12 cellular contexts compared by ENCODE assay signal in genomic region chr21:43922949-43923348, GRCh38. TPM values are rescaled to one million over a fixed set of nuclear protein-coding genes. Genes with fewer than 3 reads are reported as not detected.
DNase-seq lines count a peak whose midpoint lies in the region; ATAC-seq, FAIRE-seq and TF ChIP-seq lines count a peak whose summit lies in the region.
"Had no signal": no experiment of that assay in that cellular context is flagged by ENCODE, and none has a peak within 500 bp of the region (broad histone marks: within the 10 kb centered on the region; RNA-seq: fewer than 3 reads in every experiment).

No MANE protein-coding gene starts in this region.

- intact Hi-C loops in HepG2 (cut with micrococcal nuclease; ENCODE audit: unreplicated experiment) = no loop called here

- no peaks in the 10 kb centered on the region for H3K27me3 Mint-ChIP-seq in activated naive CD8-positive, alpha-beta T cell treated with anti-CD3 and anti-CD28 coated beads, Interleukin-2, amount 10 ng/mL, durations not matched to agents 7 days and 5 days

- H3K27me3 ChIP-seq in liver (ENCODE audit: control insufficient read depth in 4 of 4, insufficient read depth in 4 of 4, low read length in 3 of 4) (no peaks in the 10 kb centered on the region), HepG2 (ENCODE audit: control insufficient read depth in 1 of 2, insufficient read depth in 2 of 2, low read length in 2 of 2) (no peaks in the 10 kb centered on the region)
- H3K27me3 ChIP-seq: body of pancreas had no signal

- H3K27ac ChIP-seq in liver (ENCODE audit: low read depth in 1 of 2, low read length in 2 of 2) (peak overlapping the region; percentile 19 to 63), HepG2 (ENCODE audit: extremely low read length, insufficient read depth, low read length) (no peak overlapping the region), temporal lobe (ENCODE audit: low read depth, low read length) (peak overlapping the region; percentile 61)
- H3K27ac ChIP-seq: body of pancreas had no signal

- WGBS in liver = 70% methylated on average over 11 of the region's 11 CpGs
- 90% methylated on average over 4 of the region's 11 CpGs for WGBS in HepG2 (ENCODE audit: low lambda C conversion rate)

- no peak overlapping the region for H3K9ac ChIP-seq in liver (ENCODE audit: low read depth in 1 of 2, low read length in 2 of 2)
- H3K9ac ChIP-seq in HepG2 (ENCODE audit: insufficient read depth, low read depth, low read length) = no peak overlapping the region

- H3K9me3 ChIP-seq in liver (ENCODE audit: control insufficient read depth in 4 of 4, low read length in 3 of 4) = no peaks in the 10 kb centered on the region
- H3K9me3 ChIP-seq in HepG2 (ENCODE audit: low read length) = no peaks in the 10 kb centered on the region
- H3K9me3 ChIP-seq: body of pancreas, mucosa of descending colon had no signal

- TF ChIP-seq RAD21 in liver (IDR thresholded peaks at IDR 0.05) (no peak), HepG2 (CRISPR knock-in tag; IDR thresholded peaks at IDR 0.05) (no peak)

- H4K20me1 ChIP-seq in HepG2 (ENCODE audit: insufficient read depth, low read length) = peaks cover 15% of the 10 kb centered on the region; the same call in 1 of the 2 replicates

- H3K27ac Mint-ChIP-seq in activated naive CD8-positive, alpha-beta T cell treated with anti-CD3 and anti-CD28 coated beads, Interleukin-2, amount 10 ng/mL, durations not matched to agents 7 days and 5 days = peak overlapping the region; percentile 38

- in situ Hi-C loops in HepG2 (cut with HindIII; ENCODE audit: extremely low pct_ligation_motif_present, low pct_unique_long_range_greater_than_20kb) = no loop called here

- no peak for ATAC-seq in HepG2
- ATAC-seq in activated naive CD8-positive, alpha-beta T cell treated with anti-CD3 and anti-CD28 coated beads, Interleukin-2, amount 10 ng/mL, durations not matched to agents 7 days and 5 days (ENCODE audit: low read depth) = no peak
- ATAC-seq in left lobe of liver = peak; percentile 12
- ATAC-seq: body of pancreas, mucosa of descending colon had no signal

- H3K4me1 Mint-ChIP-seq in activated naive CD8-positive, alpha-beta T cell treated with anti-CD3 and anti-CD28 coated beads, Interleukin-2, amount 10 ng/mL, durations not matched to agents 7 days and 5 days = peaks cover 38% of the 10 kb centered on the region

- H3K9me3 Mint-ChIP-seq in activated naive CD8-positive, alpha-beta T cell treated with anti-CD3 and anti-CD28 coated beads, Interleukin-2, amount 10 ng/mL, durations not matched to agents 7 days and 5 days = no peaks in the 10 kb centered on the region

- no peak for TF ChIP-seq CTCF in liver (IDR thresholded peaks at IDR 0.05; ENCODE audit: low read depth, low read length, missing input control)
- TF ChIP-seq CTCF in HepG2 (CRISPR knock-in tag; IDR thresholded peaks at IDR 0.05) = no peak

- peaks cover 0 to 4% (median 0%) of the 10 kb centered on the region in 4 donors for H3K36me3 ChIP-seq in liver (ENCODE audit: control insufficient read depth in 4 of 4, insufficient read depth in 3 of 4, low read depth in 1 of 4, low read length in 3 of 4)
- H3K36me3 ChIP-seq in HepG2 (replicated peaks in 1 of 2; ENCODE audit: control insufficient read depth in 1 of 2, insufficient read depth in 2 of 2, low read length in 2 of 2) = peaks cover 2 to 11% of the 10 kb centered on the region in 2 experiments; a peak in 3 of 5 replicates

- H3K4me1 ChIP-seq in liver (ENCODE audit: control insufficient read depth in 4 of 4, insufficient read depth in 4 of 4, low read length in 3 of 4) (peaks cover 28 to 84% (median 68%) of the 10 kb centered on the region in 4 donors), HepG2 (ENCODE audit: insufficient read depth, low read length) (peaks cover 61% of the 10 kb centered on the region)

- FAIRE-seq in HepG2 (lab: Jason Lieb, UNC) = no peak

- peaks cover 16% of the 10 kb centered on the region for H3K36me3 Mint-ChIP-seq in activated naive CD8-positive, alpha-beta T cell treated with anti-CD3 and anti-CD28 coated beads, Interleukin-2, amount 10 ng/mL, durations not matched to agents 7 days and 5 days

- peaks cover 30% of the 10 kb centered on the region for H3K79me2 ChIP-seq in HepG2 (ENCODE audit: insufficient read depth, low read length)

- CTCF ChIA-PET in HepG2 (lab: Yijun Ruan, JAX; ENCODE audit: low intra/inter-chr PET ratio, low total read pairs) = no interaction called here

- no peak for DNase-seq in HepG2 (ENCODE audit: low spot score)
- no peak for DNase-seq in activated naive CD8-positive, alpha-beta T cell treated with anti-CD3 and anti-CD28 coated beads, Interleukin-2, amount 10 ng/mL, durations not matched to agents 7 days and 5 days
- DNase-seq in left lobe of liver (ENCODE audit: low spot score) = no peak
- no peak for DNase-seq in SKM-1 treated with dmso at 0.1 percent for 144 hours (lab: John Stamatoyannopoulos, UW; ENCODE audit: unreplicated experiment)
- no peak for DNase-seq in occipital lobe (lab: John Stamatoyannopoulos, UW)
- no peak for DNase-seq in retina
- DNase-seq: mucosa of descending colon; stimulated activated naive CD4-positive, alpha-beta T cell treated with Interleukin-2 at 50 U/mL for 16 hours had no signal

- H3K4me2 ChIP-seq in HepG2 (ENCODE audit: low read depth, low read length) = no peak overlapping the region
- H3K4me2 ChIP-seq: smooth muscle cell had no signal

- no TSS peak for BruUV-seq in HepG2 (replicated peaks; lab: Mats Ljungman, UMichigan)

- H3K4me3 ChIP-seq in liver (ENCODE audit: low read depth in 1 of 3, low read length in 3 of 3) (no peak overlapping the region), HepG2 (replicated peaks in 1 of 3; ENCODE audit: insufficient read depth in 1 of 3, low read depth in 2 of 3, low read length in 3 of 3) (no peak overlapping the region)
- H3K4me3 ChIP-seq: body of pancreas, mucosa of descending colon, smooth muscle cell had no signal

- POLR2A ChIA-PET in HepG2 (lab: Yijun Ruan, JAX) = no interaction called here
- POLR2A ChIA-PET in activated naive CD8-positive, alpha-beta T cell treated with anti-CD3 and anti-CD28 coated beads, Interleukin-2, amount 10 ng/mL, durations not matched to agents 7 days and 5 days (lab: Charles Lee) = no interaction called here

- no peak overlapping the region for H3K4me3 Mint-ChIP-seq in activated naive CD8-positive, alpha-beta T cell treated with anti-CD3 and anti-CD28 coated beads, Interleukin-2, amount 10 ng/mL, durations not matched to agents 7 days and 5 days

- H2AFZ ChIP-seq in HepG2 (ENCODE audit: low read length) = no peak overlapping the region

- no peak for TF ChIP-seq EP300 in HepG2 (IDR thresholded peaks at IDR 0.05; ENCODE audit: low read depth in 2 of 2, low read length in 2 of 2)
- no peak for TF ChIP-seq EP300 in HepG2 (CRISPR knock-in tag; IDR thresholded peaks at IDR 0.05; ENCODE audit: borderline replicate concordance)

- TF ChIP-seq POLR2A in HepG2 (IDR thresholded peaks at IDR 0.05; ENCODE audit: insufficient read depth in 1 of 2, low read depth in 2 of 2, low read length in 2 of 2) = no peak

TF ChIP-seq in liver, 16 proteins besides CTCF, POLR2A, EP300 and RAD21:
- TF ChIP-seq SP1 (IDR thresholded peaks at IDR 0.05) (no peak), HNF4G (IDR thresholded peaks at IDR 0.05) (no peak), ATF3 (IDR thresholded peaks at IDR 0.05) (no peak), YY1 (IDR thresholded peaks at IDR 0.05) (no peak), HNF4A (conservative IDR thresholded peaks at IDR 0.05) (no peak)

TF ChIP-seq in HepG2, 621 proteins besides CTCF, POLR2A, EP300 and RAD21 (continues in another document):
- TF ChIP-seq U2AF2 (IDR thresholded peaks at IDR 0.05; ENCODE audit: low read depth, low read length) (no peak), DNMT1 (CRISPR knock-in tag; IDR thresholded peaks at IDR 0.05) (no peak), MTF1 (CRISPR knock-in tag; IDR thresholded peaks at IDR 0.05) (no peak), TFDP1 (CRISPR knock-in tag; IDR thresholded peaks at IDR 0.05; ENCODE audit: borderline replicate concordance) (no peak), ZNF768 (CRISPR knock-in tag; IDR thresholded peaks at IDR 0.05) (no peak)

RNA-seq across cellular contexts. Expression of gene AGPAT3, which starts 57.9 kb away (rescaled TPM):
- total RNA-seq in liver (100 to 1,000 TPM in 1 of 2 donors, 10 to 100 TPM in 1; 60.7 to 148 TPM), HepG2 (2016; rRNA removed; fragmentation: Illumina TruSeq; extraction: Trizol) (46.8 and 54.4 TPM in 2 replicates), left lobe of liver (127 TPM), temporal lobe (29.7 TPM), occipital lobe (34.9 TPM)
- polyA plus RNA-seq in liver (10 to 100 TPM; 32.3 to 58.9 TPM), HepG2 (2011; rRNA removed) (32.2 and 40.5 TPM in 2 replicates)
- 14.8 and 16.1 TPM in 2 replicates for total RNA-seq in HepG2 (2016; cell fraction: cytosol; rRNA removed; fragmentation: Illumina TruSeq; extraction: Trizol; ENCODE audit: low read depth)
- total RNA-seq in HepG2 (2016; cell fraction: insoluble cytoplasmic fraction; rRNA removed; fragmentation: Illumina TruSeq; extraction: Trizol) = 41.2 and 56.0 TPM in 2 replicates
- 53.6 and 57.0 TPM in 2 replicates for total RNA-seq in HepG2 (2016; cell fraction: membrane; rRNA removed; fragmentation: Illumina TruSeq; extraction: Trizol)
- 49.6 and 56.0 TPM in 2 replicates for total RNA-seq in HepG2 (2016; cell fraction: nucleus; rRNA removed; fragmentation: Illumina TruSeq; extraction: Trizol)
- 34.8 and 46.1 TPM in 2 replicates for polyA plus RNA-seq in HepG2 (2011; cell fraction: cytosol; rRNA removed)
- polyA plus RNA-seq in HepG2 (2011; cell fraction: nucleus; rRNA removed) = 58.5 and 63.8 TPM in 2 replicates
- polyA plus RNA-seq in HepG2 (2012) = 30.3 and 31.7 TPM in 2 replicates
- 19.7 and 23.3 TPM in 2 replicates for polyA plus RNA-seq in HepG2 (2016; cell fraction: cytosol; fragmentation: Illumina TruSeq; extraction: Trizol; ENCODE audit: low read depth)
- polyA plus RNA-seq in HepG2 (2016; cell fraction: insoluble cytoplasmic fraction; fragmentation: Illumina TruSeq; extraction: Trizol; ENCODE audit: low read depth) = 37.4 and 44.0 TPM in 2 replicates
- polyA plus RNA-seq in HepG2 (2016; cell fraction: membrane; fragmentation: Illumina TruSeq; extraction: Trizol; ENCODE audit: low read depth) = 43.7 and 47.5 TPM in 2 replicates
- polyA plus RNA-seq in HepG2 (2016; cell fraction: nucleus; fragmentation: Illumina TruSeq; extraction: Trizol; ENCODE audit: insufficient read depth, low read depth) = 78.1 and 78.9 TPM in 2 replicates
- polyA minus RNA-seq in HepG2 (2011; rRNA and poly(A)+ RNA removed; ENCODE audit: low replicate concordance) = 56.4 and 145 TPM in 2 replicates
- polyA minus RNA-seq in HepG2 (2011; cell fraction: cytosol; rRNA and poly(A)+ RNA removed) = 41.5 and 50.9 TPM in 2 replicates
- 28.1 and 33.7 TPM in 2 replicates for polyA minus RNA-seq in HepG2 (2011; cell fraction: nucleus; rRNA and poly(A)+ RNA removed)
- 10 to 100 TPM; 75.4 to 76.3 TPM for total RNA-seq in activated naive CD8-positive, alpha-beta T cell treated with anti-CD3 and anti-CD28 coated beads, Interleukin-2, amount 10 ng/mL, durations not matched to agents 7 days and 5 days
